In genomic region chr6:140542858-140543257, GRCh38 we compare ENCODE assay signal across 17 cellular contexts.
DNase-seq lines count a peak whose midpoint lies in the region; ATAC-seq, FAIRE-seq and TF ChIP-seq lines count a peak whose summit lies in the region.
"Had no signal": no experiment of that assay in that cellular context is flagged by ENCODE, and none has a peak within 500 bp of the region (broad histone marks: within the 10 kb centered on the region; RNA-seq: fewer than 3 reads in every experiment).

No MANE protein-coding gene starts in this region.

- no peaks in the 10 kb centered on the region for H3K9me1 ChIP-seq in keratinocyte (ENCODE audit: control insufficient read depth, extremely low read depth, insufficient read depth, low read length)

- H2AFZ ChIP-seq in keratinocyte (ENCODE audit: control insufficient read depth, low read length) = no peak overlapping the region

- H3K4me3 Mint-ChIP-seq in HFFc6 = no peak overlapping the region
- H3K4me3 Mint-ChIP-seq: activated CD4-positive, alpha-beta memory T cell treated with anti-CD3 and anti-CD28 coated beads for 36 hours; activated T-cell treated with anti-CD3 and anti-CD28 coated beads, Interleukin-2, amount 50 U/mL, for 24 hours; T-cell had no signal

- no peaks in the 10 kb centered on the region for H3K27me3 ChIP-seq in keratinocyte (ENCODE audit: control insufficient read depth, extremely low read depth, insufficient read depth, low read length)
- no peaks in the 10 kb centered on the region for H3K27me3 ChIP-seq in psoas muscle (ENCODE audit: insufficient read depth in 3 of 3, low read length in 2 of 3)
- H3K27me3 ChIP-seq: ovary had no signal

- H3K27ac Mint-ChIP-seq in HFFc6 = peak overlapping the region; percentile 77
- H3K27ac Mint-ChIP-seq: activated CD4-positive, alpha-beta memory T cell treated with anti-CD3 and anti-CD28 coated beads for 36 hours; activated T-cell treated with anti-CD3 and anti-CD28 coated beads, Interleukin-2, amount 50 U/mL, for 24 hours; T-cell had no signal

- peaks cover 71% of the 10 kb centered on the region for H3K4me1 Mint-ChIP-seq in HFFc6 (ENCODE audit: low read depth)
- H3K4me1 Mint-ChIP-seq: T-cell had no signal

- dilution Hi-C loops in keratinocyte (cut with MboI; ENCODE audit: extremely low pct_ligation_motif_present, low sequenced_read_pairs) = no loop called here

- WGBS in psoas muscle, 3 donors = 78 to 81% (median 80%) methylated on average over 3 of the region's 3 CpGs

- no peaks in the 10 kb centered on the region for H3K79me2 ChIP-seq in keratinocyte (ENCODE audit: control insufficient read depth, insufficient read depth, low read length)

- H4K20me1 ChIP-seq in keratinocyte (ENCODE audit: control insufficient read depth, extremely low read depth, insufficient read depth, low read length) = no peaks in the 10 kb centered on the region

- H3K4me1 ChIP-seq in keratinocyte (ENCODE audit: control insufficient read depth, extremely low read depth, insufficient read depth, low read length) (peaks cover 16% of the 10 kb centered on the region), kidney (ENCODE audit: control insufficient read depth in 1 of 2, insufficient read depth in 1 of 2, low read depth in 1 of 2, low read length in 2 of 2) (peaks cover 0 to 7% of the 10 kb centered on the region in 2 donors), psoas muscle (peaks cover 8% of the 10 kb centered on the region)

- intact Hi-C loops in kidney (cut with DNase I) = no loop called here
- intact Hi-C loops in psoas muscle (cut with DNase I) = no loop called here

- TF ChIP-seq CTCF in HFFc6 (IDR thresholded peaks at IDR 0.05) (no peak), keratinocyte (optimal IDR thresholded peaks at IDR 0.05 in 1 of 3, IDR thresholded peaks at IDR 0.05 in 1 of 3, conservative IDR thresholded peaks at IDR 0.05 in 1 of 3; ENCODE audit: extremely low read depth in 1 of 3, insufficient read depth in 2 of 3, low read length in 3 of 3) (no peak), kidney (IDR thresholded peaks at IDR 0.05; ENCODE audit: borderline replicate concordance, extremely low read depth, insufficient read depth) (no peak), psoas muscle (IDR thresholded peaks at IDR 0.05) (no peak)

- H3K4me2 ChIP-seq in keratinocyte (ENCODE audit: control insufficient read depth, extremely low read depth, insufficient read depth, low read depth, low read length) = no peak overlapping the region

- peaks cover 11% of the 10 kb centered on the region for H3K9me3 Mint-ChIP-seq in HFFc6
- H3K9me3 Mint-ChIP-seq: activated CD4-positive, alpha-beta memory T cell treated with anti-CD3 and anti-CD28 coated beads for 36 hours; activated T-cell treated with anti-CD3 and anti-CD28 coated beads, Interleukin-2, amount 50 U/mL, for 24 hours; T-cell had no signal

- FAIRE-seq in keratinocyte (lab: Jason Lieb, UNC) = peak; percentile 44
- no peak for FAIRE-seq in kidney (lab: Jason Lieb, UNC)
- FAIRE-seq: HTR-8/SVneo had no signal

- peaks cover 36% of the 10 kb centered on the region for H3K36me3 Mint-ChIP-seq in HFFc6 (ENCODE audit: low read depth)
- H3K36me3 Mint-ChIP-seq: activated CD4-positive, alpha-beta memory T cell treated with anti-CD3 and anti-CD28 coated beads for 36 hours; T-cell had no signal

- DNase-seq in DMS153 treated with DMSO at 0.1 percent for 48 hours (lab: John Stamatoyannopoulos, UW; ENCODE audit: unreplicated experiment) (peak; percentile 86), HFFc6 (no peak), NCI-H748 (lab: John Stamatoyannopoulos, UW; ENCODE audit: unreplicated experiment) (peak; percentile 98), keratinocyte (ENCODE audit: low read depth, low spot score) (no peak), kidney (no peak), psoas muscle (no peak)
- no peak for DNase-seq in activated naive CD4-positive, alpha-beta T cell treated with anti-CD3 and anti-CD28 coated beads, Interleukin-2, amount 50 U/mL, for 16 hours
- DNase-seq: activated CD4-positive, alpha-beta memory T cell treated with anti-CD3 and anti-CD28 coated beads for 36 hours; activated T-cell treated with anti-CD3 and anti-CD28 coated beads, Interleukin-2, amount 50 U/mL, for 24 hours; NCI-H187; ovary; RPMI8226; T-cell had no signal

- H3K9ac ChIP-seq in keratinocyte (ENCODE audit: control insufficient read depth, extremely low read depth, insufficient read depth, low read length) = no peak overlapping the region
- H3K9ac ChIP-seq in kidney (ENCODE audit: low read length in 2 of 2) = no peak overlapping the region

- H3K9me3 ChIP-seq in keratinocyte (ENCODE audit: control insufficient read depth, low read depth, low read length) = no peaks in the 10 kb centered on the region
- no peaks in the 10 kb centered on the region for H3K9me3 ChIP-seq in kidney (ENCODE audit: control insufficient read depth in 1 of 2, low read length in 2 of 2)
- no peaks in the 10 kb centered on the region for H3K9me3 ChIP-seq in psoas muscle
- H3K9me3 ChIP-seq: ovary, thoracic aorta had no signal

- H3K36me3 ChIP-seq in keratinocyte (ENCODE audit: control insufficient read depth in 2 of 2, extremely low read depth in 1 of 2, insufficient read depth in 2 of 2, low read length in 2 of 2) (no peaks in the 10 kb centered on the region), kidney (ENCODE audit: control insufficient read depth in 1 of 2, insufficient read depth in 2 of 2, low read length in 2 of 2) (no peaks in the 10 kb centered on the region), psoas muscle (ENCODE audit: insufficient read depth in 1 of 2, low read depth in 1 of 2) (no peaks in the 10 kb centered on the region)
- H3K36me3 ChIP-seq: ovary, thoracic aorta had no signal

- no peaks in the 10 kb centered on the region for H3K27me3 Mint-ChIP-seq in HFFc6 (ENCODE audit: insufficient read depth)
- H3K27me3 Mint-ChIP-seq: activated CD4-positive, alpha-beta memory T cell treated with anti-CD3 and anti-CD28 coated beads for 36 hours had no signal

- H3K27ac ChIP-seq in keratinocyte (ENCODE audit: control insufficient read depth, insufficient read depth, low read length) = no peak overlapping the region
- no peak overlapping the region for H3K27ac ChIP-seq in kidney (ENCODE audit: low read depth in 2 of 2, low read length in 2 of 2)
- no peak overlapping the region for H3K27ac ChIP-seq in psoas muscle
- H3K27ac ChIP-seq: ovary, thoracic aorta had no signal

- H3K4me3 ChIP-seq in keratinocyte (ENCODE audit: control insufficient read depth in 2 of 3, extremely low read depth in 1 of 3, insufficient read depth in 2 of 3, low read depth in 1 of 3, low read length in 3 of 3) (no peak overlapping the region), kidney (ENCODE audit: low read length in 2 of 2) (no peak overlapping the region), psoas muscle (no peak overlapping the region)
- H3K4me3 ChIP-seq: ovary, thoracic aorta had no signal

- ATAC-seq in psoas muscle (no peak), GM19395 (IDR thresholded peaks at IDR 0.05; ENCODE audit: unreplicated experiment) (no peak)
- ATAC-seq: esophagus mucosa, T-cell had no signal

Comparison
In these comparisons a context has a peak if more than half of its experiments do, and no peak if none do; other contexts are left out.
1. DNase-seq: peak in DMS153 treated with DMSO at 0.1 percent for 48 hours (single experiment) and NCI-H748 (single experiment); none in HFFc6 (single experiment), keratinocyte (single experiment), kidney (single experiment), psoas muscle (0 of 2) and activated naive CD4-positive, alpha-beta T cell treated with anti-CD3 and anti-CD28 coated beads, Interleukin-2, amount 50 U/mL, for 16 hours (single experiment).